8 cellular contexts compared by ENCODE assay signal in genomic region chr4:139454111-139454600, GRCh38. TPM values are rescaled to one million over a fixed set of nuclear protein-coding genes. Genes with fewer than 3 reads are reported as not detected.
A peak's percentile ranks its signal among the peaks of the same experiment; 100 is the strongest.
DNase-seq lines count a peak whose midpoint lies in the region; ATAC-seq, FAIRE-seq and TF ChIP-seq lines count a peak whose summit lies in the region.

TSS of gene RAB33B (plus strand) at chr4:139454121. CDS start at chr4:139454196, 75 bp downstream.

- H3K36me3 Mint-ChIP-seq in activated CD4-positive, alpha-beta T cell treated with anti-CD3 and anti-CD28 coated beads for 36 hours (ENCODE audit: low read depth) = peaks cover 8% of the 10 kb centered on the region
- H3K36me3 Mint-ChIP-seq in naive thymus-derived CD8-positive, alpha-beta T cell = peaks cover 0 to 8% (median 0%) of the 10 kb centered on the region in 3 donors

- POLR2A ChIA-PET in activated CD4-positive, alpha-beta T cell treated with anti-CD3 and anti-CD28 coated beads for 36 hours (lab: Charles Lee) = no interaction called here
- POLR2A ChIA-PET in endothelial cell of umbilical vein (lab: Charles Lee) = interaction anchor here (1.5 to 3.0 kb wide), 2 partner anchors 35 to 37 kb away, joined by 5 to 23 read pairs; no protein-coding TSS in a partner anchor
- POLR2A ChIA-PET in naive thymus-derived CD8-positive, alpha-beta T cell (lab: Charles Lee) = interaction anchor here (0.8 to 2.0 kb wide), 4 partner anchors 101 to 439 kb away, joined by 3 to 21 read pairs (median 8); partner anchors contain the start of genes NAA15 and NOCT

- H3K4me1 ChIP-seq in endothelial cell of umbilical vein (ENCODE audit: control insufficient read depth, extremely low read depth, insufficient read depth, low read length) = peaks cover 47% of the 10 kb centered on the region

- H3K27me3 ChIP-seq in endothelial cell of umbilical vein (ENCODE audit: control insufficient read depth in 2 of 2, insufficient read depth in 2 of 2, low read length in 2 of 2) = no peaks in the 10 kb centered on the region

- intact Hi-C loops in activated CD4-positive, alpha-beta T cell treated with anti-CD3 and anti-CD28 coated beads for 36 hours (cut with DNase I, micrococcal nuclease) = loop anchor here in 1 of 2 experiments (2.0 to 5.0 kb wide), 3 partner anchors 698 to 1071 kb away; partner anchors contain the start of genes CLGN, ELMOD2 and MAML3
- intact Hi-C loops in endothelial cell of umbilical vein (cut with micrococcal nuclease) = loop anchor here (2.0 kb wide), 1 partner anchor 77 kb away; no protein-coding TSS in a partner anchor

- dilution Hi-C loops in endothelial cell of umbilical vein (cut with MboI; ENCODE audit: extremely low pct_ligation_motif_present, low sequenced_read_pairs) = no loop called here

- no peak for DNase-seq in activated CD4-positive, alpha-beta T cell treated with anti-CD3 and anti-CD28 coated beads for 36 hours
- no peak for DNase-seq in activated CD4-positive, alpha-beta T cell treated with anti-CD3 and anti-CD28 coated beads, Interleukin-2, amount 50 U/mL, for 1 hour
- DNase-seq in endothelial cell of umbilical vein (ENCODE audit: low read depth, low spot score) = no peak
- no peak for DNase-seq in naive thymus-derived CD8-positive, alpha-beta T cell
- DNase-seq in effector CD8-positive, alpha-beta T cell (lab: John Stamatoyannopoulos, UW) = no peak
- no peak for DNase-seq in activated CD4-positive, alpha-beta T cell treated with anti-CD3 and anti-CD28 coated beads for 1 hour

- H3K79me2 ChIP-seq in endothelial cell of umbilical vein (ENCODE audit: control insufficient read depth, insufficient read depth, low read length) = peaks cover 53% of the 10 kb centered on the region

- CTCF ChIA-PET in activated CD4-positive, alpha-beta T cell treated with anti-CD3 and anti-CD28 coated beads for 36 hours (lab: Charles Lee) = no interaction called here
- CTCF ChIA-PET in endothelial cell of umbilical vein (lab: Charles Lee) = interaction anchor here (0.9 to 3.8 kb wide), 6 partner anchors 10 to 424 kb away, joined by 3 to 31 read pairs (median 5); no protein-coding TSS in a partner anchor

- no peaks in the 10 kb centered on the region for H3K9me3 ChIP-seq in endothelial cell of umbilical vein (replicated peaks; ENCODE audit: control insufficient read depth, insufficient read depth, low read length)

- H3K27ac ChIP-seq in endothelial cell of umbilical vein (ENCODE audit: insufficient read depth, low read depth, low read length) = peak within 1 kb of the TSS; percentile 89

- H4K20me1 ChIP-seq in endothelial cell of umbilical vein (replicated peaks; ENCODE audit: control insufficient read depth, extremely low read depth, insufficient read depth, low read length) = peaks cover under 1% of the 10 kb centered on the region

- no peaks in the 10 kb centered on the region for H3K9me1 ChIP-seq in endothelial cell of umbilical vein (replicated peaks; ENCODE audit: control insufficient read depth, extremely low read depth, insufficient read depth, low read length)

- H3K9me3 Mint-ChIP-seq in activated CD4-positive, alpha-beta T cell treated with anti-CD3 and anti-CD28 coated beads for 36 hours (ENCODE audit: low read depth) = no peaks in the 10 kb centered on the region
- H3K9me3 Mint-ChIP-seq in naive thymus-derived CD8-positive, alpha-beta T cell = no peaks in the 10 kb centered on the region

- peak within 1 kb of the TSS; percentile 97 for H3K4me2 ChIP-seq in endothelial cell of umbilical vein (ENCODE audit: insufficient read depth, low read length)

- TSS peak; percentile 43 for BruUV-seq in endothelial cell of umbilical vein (replicated peaks; lab: Mats Ljungman, UMichigan)

- FAIRE-seq in endothelial cell of umbilical vein (lab: Jason Lieb, UNC) = no peak

- H2AFZ ChIP-seq in endothelial cell of umbilical vein (ENCODE audit: low read depth, low read length) = peak within 1 kb of the TSS; percentile 91

- H3K4me1 Mint-ChIP-seq in activated CD4-positive, alpha-beta T cell treated with anti-CD3 and anti-CD28 coated beads for 36 hours = peaks cover 53% of the 10 kb centered on the region
- H3K4me1 Mint-ChIP-seq in naive thymus-derived CD8-positive, alpha-beta T cell = peaks cover 40 to 67% (median 61%) of the 10 kb centered on the region in 4 donors

- no peak for ATAC-seq in activated CD4-positive, alpha-beta T cell treated with anti-CD3 and anti-CD28 coated beads for 36 hours
- ATAC-seq in HG02678 (IDR thresholded peaks at IDR 0.05; ENCODE audit: unreplicated experiment) = peak; percentile 4
- peak in 1 of 2 donors; percentile 6 for ATAC-seq in naive thymus-derived CD8-positive, alpha-beta T cell

- H3K27ac Mint-ChIP-seq in activated CD4-positive, alpha-beta T cell treated with anti-CD3 and anti-CD28 coated beads for 36 hours = peak within 1 kb of the TSS; percentile 98
- H3K27ac Mint-ChIP-seq in naive thymus-derived CD8-positive, alpha-beta T cell = peak within 1 kb of the TSS; percentile 94 to 100 (median 98)

- no peaks in the 10 kb centered on the region for H3K36me3 ChIP-seq in endothelial cell of umbilical vein (ENCODE audit: control insufficient read depth in 2 of 2, extremely low read depth in 1 of 2, insufficient read depth in 2 of 2, low read length in 2 of 2)

- TF ChIP-seq CTCF in endothelial cell of umbilical vein (IDR thresholded peaks at IDR 0.05; ENCODE audit: extremely low read depth in 1 of 2, insufficient read depth in 1 of 2, low read depth in 1 of 2, low read length in 2 of 2) = no peak

- H3K27me3 Mint-ChIP-seq in activated CD4-positive, alpha-beta T cell treated with anti-CD3 and anti-CD28 coated beads for 36 hours = no peaks in the 10 kb centered on the region
- no peaks in the 10 kb centered on the region for H3K27me3 Mint-ChIP-seq in naive thymus-derived CD8-positive, alpha-beta T cell

- peak within 1 kb of the TSS; percentile 96 for H3K9ac ChIP-seq in endothelial cell of umbilical vein (replicated peaks; ENCODE audit: extremely low read depth, insufficient read depth, low read length)

- TF ChIP-seq POLR2A in Raji (IDR thresholded peaks at IDR 0.05; ENCODE audit: insufficient read depth, low read depth, low read length) (peak; percentile 10), endothelial cell of umbilical vein (IDR thresholded peaks at IDR 0.05; ENCODE audit: low read depth, low read length) (no peak)

- H3K4me3 Mint-ChIP-seq in activated CD4-positive, alpha-beta T cell treated with anti-CD3 and anti-CD28 coated beads for 36 hours = peak within 1 kb of the TSS; percentile 91
- H3K4me3 Mint-ChIP-seq in naive thymus-derived CD8-positive, alpha-beta T cell = peak within 1 kb of the TSS; percentile 89 to 99 (median 97)

- peak within 1 kb of the TSS; percentile 91 to 99 (median 97) for H3K4me3 ChIP-seq in endothelial cell of umbilical vein (replicated peaks in 1 of 3; ENCODE audit: insufficient read depth in 1 of 3, low read depth in 1 of 3, low read length in 3 of 3)

TF ChIP-seq in endothelial cell of umbilical vein, 7 proteins besides CTCF, POLR2A, EP300 and RAD21:
- TF ChIP-seq FOS (IDR thresholded peaks at IDR 0.05; ENCODE audit: borderline replicate concordance, insufficient read depth, low read length) (no peak), POLR2AphosphoS5 (IDR thresholded peaks at IDR 0.05; ENCODE audit: insufficient read depth, low read depth, low read length) (no peak), MAX (IDR thresholded peaks at IDR 0.05; ENCODE audit: insufficient read depth, insufficient read length) (no peak), EZH2 (IDR thresholded peaks at IDR 0.05; ENCODE audit: borderline replicate concordance, low read depth, low read length, severe bottlenecking) (no peak), MYC (IDR thresholded peaks at IDR 0.05; ENCODE audit: low read depth, low read length) (no peak), GATA2 (IDR thresholded peaks at IDR 0.05; ENCODE audit: insufficient read depth, insufficient read length, low read depth, low read length) (no peak), JUN (IDR thresholded peaks at IDR 0.05; ENCODE audit: borderline replicate concordance, insufficient read depth, insufficient read length, low read depth) (no peak)

RNA-seq across cellular contexts. Expression of gene RAB33B, which starts in this region (rescaled TPM):
- total RNA-seq in activated CD4-positive, alpha-beta T cell treated with anti-CD3 and anti-CD28 coated beads for 36 hours = 1 to 10 TPM; 6.0 to 6.4 TPM
- 12.3 and 14.7 TPM in 2 replicates for total RNA-seq in endothelial cell of umbilical vein
- 6.7 and 7.8 TPM in 2 replicates for polyA plus RNA-seq in endothelial cell of umbilical vein
- 8.2 and 8.7 TPM in 2 replicates for polyA plus RNA-seq in endothelial cell of umbilical vein (2011; cell fraction: cytosol; rRNA removed)
- polyA plus RNA-seq in endothelial cell of umbilical vein (2011; cell fraction: nucleus; rRNA removed) = 6.9 and 7.7 TPM in 2 replicates
- 8.3 and 10.4 TPM in 2 replicates for polyA plus RNA-seq in endothelial cell of umbilical vein (2012)
- polyA minus RNA-seq in endothelial cell of umbilical vein = 11.3 and 12.8 TPM in 2 replicates
- 6.7 TPM for polyA minus RNA-seq in endothelial cell of umbilical vein (2011; cell fraction: cytosol; rRNA and poly(A)+ RNA removed)
- 10.3 and 12.6 TPM in 2 replicates for polyA minus RNA-seq in endothelial cell of umbilical vein (2011; cell fraction: nucleus; rRNA and poly(A)+ RNA removed)
- 10 to 100 TPM; 12.1 to 13.3 TPM for total RNA-seq in naive thymus-derived CD8-positive, alpha-beta T cell
- 1 to 10 TPM; 6.4 to 6.9 (median 6.6) TPM for polyA plus RNA-seq in naive thymus-derived CD8-positive, alpha-beta T cell
